Comparison of ENCODE assay signal across 30 cellular contexts in genomic region chr13:98923641-98924397, GRCh38. TPM values are rescaled to one million over a fixed set of nuclear protein-coding genes. Genes with fewer than 3 reads are reported as not detected.
DNase-seq lines count a peak whose midpoint lies in the region; ATAC-seq, FAIRE-seq and TF ChIP-seq lines count a peak whose summit lies in the region.
"Had no signal": no experiment of that assay in that cellular context is flagged by ENCODE, and none has a peak within 500 bp of the region (broad histone marks: within the 10 kb centered on the region; RNA-seq: fewer than 3 reads in every experiment).

No MANE protein-coding gene starts in this region.

- H3K79me2 ChIP-seq in astrocyte (ENCODE audit: insufficient read depth, low read length) = no peaks in the 10 kb centered on the region

- TF ChIP-seq CTCF in Caco-2 (IDR thresholded peaks at IDR 0.05; ENCODE audit: insufficient read depth in 1 of 2, low read depth in 1 of 2, low read length in 1 of 2, severe bottlenecking in 1 of 2, unreplicated experiment in 1 of 2) (no peak), astrocyte (IDR thresholded peaks at IDR 0.05; ENCODE audit: insufficient read depth, low read depth, low read length) (no peak), heart left ventricle (IDR thresholded peaks at IDR 0.05) (no peak), prostate gland (IDR thresholded peaks at IDR 0.05) (no peak)

- peaks cover 82% of the 10 kb centered on the region for H3K36me3 Mint-ChIP-seq in Caco-2 (ENCODE audit: insufficient read depth, unreplicated experiment)
- H3K36me3 Mint-ChIP-seq in astrocyte (ENCODE audit: low read depth, unreplicated experiment) = peaks cover 25% of the 10 kb centered on the region

- peak overlapping the region; percentile 54 for H3K27ac Mint-ChIP-seq in Caco-2 (ENCODE audit: unreplicated experiment)
- H3K27ac Mint-ChIP-seq in astrocyte (ENCODE audit: unreplicated experiment) = no peak overlapping the region
- H3K27ac Mint-ChIP-seq: IgD-negative memory B cell had no signal

- H3K9me3 ChIP-seq in Caco-2 (no peaks in the 10 kb centered on the region), astrocyte (ENCODE audit: insufficient read depth, low read depth, low read length) (no peaks in the 10 kb centered on the region), heart left ventricle (no peaks in the 10 kb centered on the region), prostate gland (no peaks in the 10 kb centered on the region)
- H3K9me3 ChIP-seq: A549, HAP-1, MG63, stomach, upper lobe of right lung had no signal

- peaks cover 43% of the 10 kb centered on the region for H3K4me1 ChIP-seq in Caco-2
- peaks cover 4% of the 10 kb centered on the region for H3K4me1 ChIP-seq in astrocyte (ENCODE audit: insufficient read depth, low read length)
- H3K4me1 ChIP-seq in heart left ventricle = peaks cover 4 to 74% (median 42%) of the 10 kb centered on the region in 12 donors
- no peaks in the 10 kb centered on the region for H3K4me1 ChIP-seq in prostate gland (replicated peaks)
- H3K4me1 ChIP-seq: HAP-1 had no signal

- FAIRE-seq in astrocyte (lab: Jason Lieb, UNC) = peak; percentile 5
- FAIRE-seq: A549, endometrium, islet of Langerhans had no signal

- peaks cover 31% of the 10 kb centered on the region for H3K4me1 Mint-ChIP-seq in Caco-2 (ENCODE audit: low read depth, unreplicated experiment)
- H3K4me1 Mint-ChIP-seq in astrocyte (ENCODE audit: low read depth, unreplicated experiment) = peaks cover 16% of the 10 kb centered on the region

- H3K36me3 ChIP-seq in Caco-2 (ENCODE audit: control insufficient read depth, insufficient read depth, low read length) = peaks cover 2% of the 10 kb centered on the region
- H3K36me3 ChIP-seq in astrocyte (ENCODE audit: insufficient read depth, low read length) = no peaks in the 10 kb centered on the region
- peaks cover 0 to 38% (median 11%) of the 10 kb centered on the region in 9 donors for H3K36me3 ChIP-seq in heart left ventricle
- no peaks in the 10 kb centered on the region for H3K36me3 ChIP-seq in prostate gland
- H3K36me3 ChIP-seq: HAP-1, MG63 had no signal

- no peak overlapping the region for H3K4me3 ChIP-seq in Caco-2 (ENCODE audit: low read depth, low read length)
- H3K4me3 ChIP-seq in astrocyte (ENCODE audit: insufficient read depth, low read depth, low read length) = no peak overlapping the region
- H3K4me3 ChIP-seq in heart left ventricle = no peak overlapping the region
- H3K4me3 ChIP-seq in prostate gland = no peak overlapping the region
- H3K4me3 ChIP-seq: A549; BLaER1 treated with 17β-estradiol and CSF1 and Interleukin-3, amounts not matched to agents 10 nM and 100 nM; HAP-1; lung; MG63; stomach; upper lobe of right lung had no signal

- no peaks in the 10 kb centered on the region for H3K9me3 Mint-ChIP-seq in Caco-2 (ENCODE audit: unreplicated experiment)
- no peaks in the 10 kb centered on the region for H3K9me3 Mint-ChIP-seq in astrocyte (ENCODE audit: unreplicated experiment)
- H3K9me3 Mint-ChIP-seq: IgD-negative memory B cell had no signal

- POLR2A ChIA-PET in Caco-2 (lab: Charles Lee) = no interaction called here

- no peaks in the 10 kb centered on the region for H3K27me3 ChIP-seq in Caco-2 (replicated peaks; ENCODE audit: control insufficient read depth, insufficient read depth, low read length)
- H3K27me3 ChIP-seq in astrocyte (ENCODE audit: insufficient read depth, low read length) = no peaks in the 10 kb centered on the region
- H3K27me3 ChIP-seq in heart left ventricle = no peaks in the 10 kb centered on the region
- H3K27me3 ChIP-seq in prostate gland (replicated peaks; ENCODE audit: insufficient read depth) = no peaks in the 10 kb centered on the region
- H3K27me3 ChIP-seq: BLaER1 treated with 17β-estradiol and CSF1 and Interleukin-3, amounts not matched to agents 10 nM and 100 nM; MG63; stomach; upper lobe of right lung had no signal

- H3K27me3 Mint-ChIP-seq in Caco-2 (ENCODE audit: insufficient read depth, unreplicated experiment) = no peaks in the 10 kb centered on the region
- no peaks in the 10 kb centered on the region for H3K27me3 Mint-ChIP-seq in astrocyte (ENCODE audit: low read depth, unreplicated experiment)
- H3K27me3 Mint-ChIP-seq: IgD-negative memory B cell had no signal

- no TSS peak for BruUV-seq in Caco-2 (replicated peaks; lab: Mats Ljungman, UMichigan)

- 61 to 78% (median 68%) methylated on average over 11 of the region's 11 CpGs for WGBS in heart left ventricle, 4 donors
- WGBS in prostate gland = 70% methylated on average over 11 of the region's 11 CpGs

- no peak for TF ChIP-seq POLR2A in heart left ventricle (IDR thresholded peaks at IDR 0.05)
- TF ChIP-seq POLR2A in prostate gland (IDR thresholded peaks at IDR 0.05) = no peak

- no peak overlapping the region for H2AFZ ChIP-seq in astrocyte (ENCODE audit: low read depth, low read length)

- no peak overlapping the region for H3K9ac ChIP-seq in astrocyte (ENCODE audit: low read length)
- H3K9ac ChIP-seq: BLaER1 treated with 17β-estradiol and CSF1 and Interleukin-3, amounts not matched to agents 10 nM and 100 nM had no signal

- no peaks in the 10 kb centered on the region for H4K20me1 ChIP-seq in astrocyte (ENCODE audit: insufficient read depth, low read length)
- H4K20me1 ChIP-seq: BLaER1 treated with 17β-estradiol and CSF1 and Interleukin-3, amounts not matched to agents 10 nM and 100 nM had no signal

- H3K4me3 Mint-ChIP-seq in Caco-2 (ENCODE audit: unreplicated experiment) (no peak overlapping the region), astrocyte (ENCODE audit: unreplicated experiment) (no peak overlapping the region)
- H3K4me3 Mint-ChIP-seq: IgD-negative memory B cell had no signal

- intact Hi-C loops in Caco-2 (cut with micrococcal nuclease; ENCODE audit: unreplicated experiment) (no loop called here), heart left ventricle (cut with DNase I) (loop anchor here in 1 of 10 donors (5.0 kb wide), 1 partner anchor 53 kb away; the partner anchor contains the start of gene DOCK9), prostate gland (cut with DNase I) (no loop called here)

- H3K27ac ChIP-seq in astrocyte (ENCODE audit: low read depth, low read length) (no peak overlapping the region), heart left ventricle (peak overlapping the region; percentile 9 to 84 (median 64)), prostate gland (no peak overlapping the region)
- H3K27ac ChIP-seq: A549; BLaER1 treated with 17β-estradiol and CSF1 and Interleukin-3, amounts not matched to agents 10 nM and 100 nM; upper lobe of right lung had no signal

- CTCF ChIA-PET in Caco-2 (lab: Charles Lee) = interaction anchor here (0.6 kb wide), 1 partner anchor 29 kb away, joined by 3 read pairs; no protein-coding TSS in a partner anchor

- ATAC-seq in heart left ventricle (peak; percentile 45 to 61 (median 53)), GM21717 (IDR thresholded peaks at IDR 0.05; ENCODE audit: unreplicated experiment) (no peak), HG03045 (IDR thresholded peaks at IDR 0.05; ENCODE audit: unreplicated experiment) (no peak)
- ATAC-seq: A549, upper lobe of right lung had no signal

- no peak overlapping the region for H3K4me2 ChIP-seq in astrocyte (ENCODE audit: low read length)
- H3K4me2 ChIP-seq: A549; BLaER1 treated with 17β-estradiol and CSF1 and Interleukin-3, amounts not matched to agents 10 nM and 100 nM had no signal

- DNase-seq in Caco-2 (no peak), astrocyte (ENCODE audit: low read depth) (no peak), heart left ventricle (no peak), prostate gland (ENCODE audit: low spot score) (peak; percentile 15), globus pallidus (ENCODE audit: low spot score) (no peak), DMS114 treated with DMSO at 0.1 percent for 48 hours (lab: John Stamatoyannopoulos, UW; ENCODE audit: unreplicated experiment) (no peak)
- DNase-seq: activated CD4-positive, alpha-beta T cell treated with anti-CD3 and anti-CD28 coated beads, Interleukin-2, amount 50 U/mL, for 48 hours; activated CD4-positive, CD25-positive, alpha-beta regulatory T cell; activated effector memory CD4-positive, alpha-beta T cell treated with anti-CD3 and anti-CD28 coated beads, Interleukin-2, amount 50 U/mL, for 16 hours; Calu3; cortex of kidney; hypothalamus; MG63; NCI-H1436 treated with DMSO at 0.1 percent for 48 hours; NCI-H748 treated with DMSO at 0.1 percent for 48 hours; retina; SHP77 treated with DMSO at 0.1 percent for 48 hours; stimulated activated CD4-positive, alpha-beta T cell treated with anti-CD3 and anti-CD28 coated beads, Interleukin-15, amount 100 ng/mL, for 24 hours; stomach; SW 1271; upper lobe of right lung had no signal

RNA-seq across cellular contexts. Expression of gene DOCK9, which starts 54.0 kb away (rescaled TPM):
- total RNA-seq in Caco-2 (2022) (219 and 260 TPM in 2 replicates), astrocyte (43.5 and 56.3 TPM in 2 replicates), heart left ventricle (100 to 1,000 TPM in 1 of 9 donors, 10 to 100 TPM in 8; 35.0 to 128 (median 45.2) TPM), prostate gland (100 to 1,000 TPM; 107 to 117 TPM)
- 10 to 100 TPM; 21.4 to 59.8 TPM for polyA plus RNA-seq in heart left ventricle

Comparison
In these comparisons a context has a peak if more than half of its experiments do, and no peak if none do; other contexts are left out.
1. H3K27ac ChIP-seq: peak in heart left ventricle (12 of 12); none in astrocyte (single experiment) and prostate gland (0 of 2).
2. ATAC-seq: peak in heart left ventricle (4 of 4); none in GM21717 (single experiment) and HG03045 (single experiment).